9 cellular contexts compared by ENCODE assay signal in genomic region chr10:7184660-7185366, GRCh38.
DNase-seq lines count a peak whose midpoint lies in the region; ATAC-seq and TF ChIP-seq lines count a peak whose summit lies in the region.
"Had no signal": no experiment of that assay in that cellular context is flagged by ENCODE, and none has a peak within 500 bp of the region (broad histone marks: within the 10 kb centered on the region; RNA-seq: fewer than 3 reads in every experiment).

No MANE protein-coding gene starts in this region.

- DNase-seq in CD14-positive monocyte (ENCODE audit: low spot score) (peak; percentile 81), MV-4-11 (lab: John Stamatoyannopoulos, UW) (peak; percentile 98), left cardiac atrium (no peak), HEK293T (ENCODE audit: extremely low spot score) (no peak), posterior cingulate gyrus (no peak)
- no peak for DNase-seq in stimulated activated CD4-positive, alpha-beta T cell treated with anti-CD3 and anti-CD28 coated beads, Interleukin-1b, Interleukin-23, amount 100 ng/mL, for 48 hours
- DNase-seq in stimulated activated CD8-positive, alpha-beta memory T cell treated with anti-CD3 and anti-CD28 coated beads, Interleukin-4, amount 100 ng/mL, for 48 hours = no peak
- DNase-seq: activated CD4-positive, CD25-positive, alpha-beta regulatory T cell had no signal

- peak; percentile 55 for ATAC-seq in GM19328 (IDR thresholded peaks at IDR 0.05; ENCODE audit: unreplicated experiment)
- ATAC-seq in left cardiac atrium = peak; percentile 57 to 79

- H3K27ac Mint-ChIP-seq in CD14-positive monocyte = peak overlapping the region; percentile 98 to 100 (median 99)

- H3K27me3 Mint-ChIP-seq in CD14-positive monocyte (ENCODE audit: low read depth in 3 of 3) = no peaks in the 10 kb centered on the region

- H3K36me3 Mint-ChIP-seq in CD14-positive monocyte = peaks cover 23 to 35% of the 10 kb centered on the region in 2 donors

- TF ChIP-seq CTCF in CD14-positive monocyte (IDR thresholded peaks at IDR 0.05) = no peak

- peaks cover 12 to 20% (median 15%) of the 10 kb centered on the region in 7 donors for H3K9me3 Mint-ChIP-seq in CD14-positive monocyte

- intact Hi-C loops in CD14-positive monocyte (cut with micrococcal nuclease) (loop anchor here in 1 of 2 donors (5.0 to 10.0 kb wide), 5 partner anchors 63 to 910 kb away; no protein-coding TSS in a partner anchor), left cardiac atrium (cut with DNase I) (no loop called here), posterior cingulate gyrus (cut with DNase I) (no loop called here)

- POLR2A ChIA-PET in HEK293T (lab: Yijun Ruan, JAX) = no interaction called here

- H3K4me3 Mint-ChIP-seq in CD14-positive monocyte = peak overlapping the region; percentile 55 to 86

- peaks cover 76% of the 10 kb centered on the region for H3K4me1 Mint-ChIP-seq in CD14-positive monocyte

- CTCF ChIA-PET in HEK293T (lab: Yijun Ruan, JAX) = interaction anchor here (0.7 kb wide), 1 partner anchor 105 kb away, joined by 3 read pairs; no protein-coding TSS in a partner anchor

TF ChIP-seq in HEK293T, 16 proteins besides CTCF, POLR2A, EP300 and RAD21:
- TF ChIP-seq BHLHE40 (IDR thresholded peaks at IDR 0.05; ENCODE audit: borderline replicate concordance) (no peak), FOXM1 (IDR thresholded peaks at IDR 0.05; ENCODE audit: borderline replicate concordance) (no peak), FOXK2 (IDR thresholded peaks at IDR 0.05) (no peak), FOXA1 (IDR thresholded peaks at IDR 0.05) (no peak), NFRKB (IDR thresholded peaks at IDR 0.05) (no peak), CTBP1 (IDR thresholded peaks at IDR 0.05; ENCODE audit: borderline replicate concordance) (no peak), HDGF (IDR thresholded peaks at IDR 0.05; ENCODE audit: borderline replicate concordance) (no peak), LEF1 (IDR thresholded peaks at IDR 0.05; ENCODE audit: borderline replicate concordance) (no peak), ZNF384 (IDR thresholded peaks at IDR 0.05) (no peak), SUZ12 (IDR thresholded peaks at IDR 0.05) (no peak), ELF4 (IDR thresholded peaks at IDR 0.05) (no peak), PKNOX1 (IDR thresholded peaks at IDR 0.05) (no peak), L3MBTL2 (conservative IDR thresholded peaks at IDR 0.05) (no peak), SP1 (IDR thresholded peaks at IDR 0.05) (no peak), ARNT (IDR thresholded peaks at IDR 0.05) (no peak), TARDBP (IDR thresholded peaks at IDR 0.05) (no peak)
TF ChIP-seq in HEK293T: peak in this region for 0.

Comparison
In these comparisons a context has a peak if more than half of its experiments do, and no peak if none do; other contexts are left out.
1. DNase-seq: peak in CD14-positive monocyte (single experiment) and MV-4-11 (single experiment); none in left cardiac atrium (single experiment), stimulated activated CD4-positive, alpha-beta T cell treated with anti-CD3 and anti-CD28 coated beads, Interleukin-1b, Interleukin-23, amount 100 ng/mL, for 48 hours (single experiment), stimulated activated CD8-positive, alpha-beta memory T cell treated with anti-CD3 and anti-CD28 coated beads, Interleukin-4, amount 100 ng/mL, for 48 hours (single experiment), HEK293T (single experiment) and posterior cingulate gyrus (0 of 10).